32 cellular contexts compared by ENCODE assay signal in genomic region chr5:148172377-148172776, GRCh38. TPM values are rescaled to one million over a fixed set of nuclear protein-coding genes. Genes with fewer than 3 reads are reported as not detected.
"Had no signal": no experiment of that assay in that cellular context is flagged by ENCODE, and none has a peak within 500 bp of the region (broad histone marks: within the 10 kb centered on the region; RNA-seq: fewer than 3 reads in every experiment).

No MANE protein-coding gene starts in this region.

- H3K27me3 ChIP-seq: stomach, suprapubic skin, testis, thyroid gland, tibial artery, tibial nerve, transverse colon, upper lobe of left lung, upper lobe of right lung, uterus, vagina had no signal

- H3K27ac ChIP-seq: stomach, suprapubic skin, testis, thoracic aorta, thyroid gland, tibial artery, tibial nerve, transverse colon, upper lobe of left lung, upper lobe of right lung, uterus, vagina had no signal

- H3K4me1 ChIP-seq: stomach, suprapubic skin, testis, thyroid gland, tibial artery, tibial nerve, transverse colon, upper lobe of left lung, upper lobe of right lung, uterus, vagina had no signal

- H3K4me1 Mint-ChIP-seq: stimulated activated effector memory CD8-positive, alpha-beta T cell treated with anti-CD3 and anti-CD28 coated beads, Interleukin-12 subunit alpha, Interleukin-12 subunit beta, amount 100 ng/mL, for 72 hours; stimulated activated memory B cell treated with anti-CD40 and anti-IgM and Interleukin-4, amounts not matched to agents 10 μg/mL and 1 μg/mL and 100 μg/mL, for 72 hours; stimulated activated naive B cell treated with anti-CD40 and anti-IgM and Interleukin-4, amounts not matched to agents 10 μg/mL and 1 μg/mL and 100 μg/mL, for 72 hours; stimulated activated naive CD8-positive, alpha-beta T cell treated with anti-CD3 and anti-CD28 coated beads, Interleukin-15, amount 100 ng/mL, for 72 hours had no signal

- H3K4me3 Mint-ChIP-seq: stimulated activated effector memory CD8-positive, alpha-beta T cell treated with anti-CD3 and anti-CD28 coated beads, Interleukin-12 subunit alpha, Interleukin-12 subunit beta, amount 100 ng/mL, for 72 hours; stimulated activated memory B cell treated with anti-CD40 and anti-IgM and Interleukin-4, amounts not matched to agents 10 μg/mL and 1 μg/mL and 100 μg/mL, for 72 hours; stimulated activated naive B cell treated with anti-CD40 and anti-IgM and Interleukin-4, amounts not matched to agents 10 μg/mL and 1 μg/mL and 100 μg/mL, for 72 hours; stimulated activated naive CD8-positive, alpha-beta T cell treated with anti-CD3 and anti-CD28 coated beads, Interleukin-15, amount 100 ng/mL, for 72 hours; stimulated activated naive CD8-positive, alpha-beta T cell treated with anti-CD3 and anti-CD28 coated beads, Interleukin-15, Interleukin-2, amounts not matched to agents 100 ng/mL and 50 ng/mL, for 24 hours; type B pancreatic cell had no signal

- ATAC-seq: stimulated activated effector memory CD8-positive, alpha-beta T cell treated with anti-CD3 and anti-CD28 coated beads, Interleukin-12 subunit alpha, Interleukin-12 subunit beta, amount 100 ng/mL, for 72 hours; stimulated activated memory B cell treated with anti-CD40 and anti-IgM and Interleukin-4, amounts not matched to agents 10 μg/mL and 1 μg/mL and 100 μg/mL, for 72 hours; stimulated activated naive B cell treated with anti-CD40 and anti-IgM and Interleukin-4, amounts not matched to agents 10 μg/mL and 1 μg/mL and 100 μg/mL, for 72 hours; stimulated activated naive CD8-positive, alpha-beta T cell treated with anti-CD3 and anti-CD28 coated beads, Interleukin-15, amount 100 ng/mL, for 72 hours; stimulated activated naive CD8-positive, alpha-beta T cell treated with anti-CD3 and anti-CD28 coated beads, Interleukin-15, Interleukin-2, amounts not matched to agents 100 U/mL and 50 U/mL, for 24 hours; upper lobe of right lung had no signal

- H3K9me3 Mint-ChIP-seq: stimulated activated effector memory CD8-positive, alpha-beta T cell treated with anti-CD3 and anti-CD28 coated beads, Interleukin-12 subunit alpha, Interleukin-12 subunit beta, amount 100 ng/mL, for 72 hours; stimulated activated memory B cell treated with anti-CD40 and anti-IgM and Interleukin-4, amounts not matched to agents 10 μg/mL and 1 μg/mL and 100 μg/mL, for 72 hours; stimulated activated naive B cell treated with anti-CD40 and anti-IgM and Interleukin-4, amounts not matched to agents 10 μg/mL and 1 μg/mL and 100 μg/mL, for 72 hours; stimulated activated naive CD8-positive, alpha-beta T cell treated with anti-CD3 and anti-CD28 coated beads, Interleukin-15, amount 100 ng/mL, for 72 hours; stimulated activated naive CD8-positive, alpha-beta T cell treated with anti-CD3 and anti-CD28 coated beads, Interleukin-15, Interleukin-2, amounts not matched to agents 100 ng/mL and 50 ng/mL, for 24 hours; type B pancreatic cell had no signal

- H3K36me3 Mint-ChIP-seq: stimulated activated effector memory CD8-positive, alpha-beta T cell treated with anti-CD3 and anti-CD28 coated beads, Interleukin-12 subunit alpha, Interleukin-12 subunit beta, amount 100 ng/mL, for 72 hours; stimulated activated memory B cell treated with anti-CD40 and anti-IgM and Interleukin-4, amounts not matched to agents 10 μg/mL and 1 μg/mL and 100 μg/mL, for 72 hours; stimulated activated naive B cell treated with anti-CD40 and anti-IgM and Interleukin-4, amounts not matched to agents 10 μg/mL and 1 μg/mL and 100 μg/mL, for 72 hours; type B pancreatic cell had no signal

- H3K9me3 ChIP-seq: stomach, suprapubic skin, testis, thoracic aorta, thyroid gland, tibial artery, tibial nerve, transverse colon, upper lobe of left lung, upper lobe of right lung, uterus, vagina had no signal

- H3K27ac Mint-ChIP-seq: stimulated activated effector memory CD8-positive, alpha-beta T cell treated with anti-CD3 and anti-CD28 coated beads, Interleukin-12 subunit alpha, Interleukin-12 subunit beta, amount 100 ng/mL, for 72 hours; stimulated activated memory B cell treated with anti-CD40 and anti-IgM and Interleukin-4, amounts not matched to agents 10 μg/mL and 1 μg/mL and 100 μg/mL, for 72 hours; stimulated activated naive B cell treated with anti-CD40 and anti-IgM and Interleukin-4, amounts not matched to agents 10 μg/mL and 1 μg/mL and 100 μg/mL, for 72 hours; stimulated activated naive CD8-positive, alpha-beta T cell treated with anti-CD3 and anti-CD28 coated beads, Interleukin-15, amount 100 ng/mL, for 72 hours; stimulated activated naive CD8-positive, alpha-beta T cell treated with anti-CD3 and anti-CD28 coated beads, Interleukin-15, Interleukin-2, amounts not matched to agents 100 ng/mL and 50 ng/mL, for 24 hours; type B pancreatic cell had no signal

- H3K36me3 ChIP-seq: stomach, suprapubic skin, thoracic aorta, thyroid gland, tibial artery, tibial nerve, transverse colon, upper lobe of left lung, upper lobe of right lung, uterus, vagina had no signal

- H3K4me3 ChIP-seq: stomach, suprapubic skin, testis, thoracic aorta, thyroid gland, tibial artery, tibial nerve, transverse colon, upper lobe of left lung, upper lobe of right lung, uterus, vagina had no signal

- DNase-seq: stimulated activated CD4-positive, alpha-beta T cell treated with anti-CD3 and anti-CD28 coated beads, Interleukin-2, amount 100 ng/mL, for 48 hours; stimulated activated CD4-positive, alpha-beta T cell treated with anti-CD3 and anti-CD28 coated beads, Interleukin-4, amount 100 ng/mL, for 1 hour; stimulated activated CD4-positive, alpha-beta T cell treated with anti-CD3 and anti-CD28 coated beads, Interleukin-4, amount 100 ng/mL, for 24 hours; stimulated activated CD4-positive, alpha-beta T cell treated with anti-CD3 and anti-CD28 coated beads, Interleukin-4, amount 100 ng/mL, for 4 hours; stimulated activated CD8-positive, alpha-beta memory T cell treated with anti-CD3 and anti-CD28 coated beads, Interleukin-4, amount 100 ng/mL, for 48 hours; stimulated activated naive B cell treated with anti-CD40 and anti-IgM and Interleukin-4, amounts not matched to agents 10 μg/mL and 1 μg/mL and 100 μg/mL, for 72 hours; stimulated activated naive CD4-positive, alpha-beta T cell; stimulated activated naive CD4-positive, alpha-beta T cell treated with Interleukin-2 at 50 U/mL for 16 hours; stimulated activated naive CD8-positive, alpha-beta T cell treated with anti-CD3 and anti-CD28 coated beads, Interleukin-15, amount 100 ng/mL, for 72 hours; stimulated activated naive CD8-positive, alpha-beta T cell treated with anti-CD3 and anti-CD28 coated beads, Interleukin-15, Interleukin-2, amounts not matched to agents 100 U/mL and 50 U/mL, for 24 hours; stomach; substantia nigra; testis; thyroid gland; tibial artery; transverse colon; trophoblast cell; upper lobe of left lung; upper lobe of right lung; uterus had no signal

RNA-seq across cellular contexts. Expression of gene SPINK14, which starts 4.0 kb away (rescaled TPM):
- total RNA-seq: stomach, subcutaneous adipose tissue, suprapubic skin, temporal lobe, testis, thoracic aorta, thyroid gland, tibial nerve, transverse colon, upper lobe of left lung, upper lobe of right lung, ureter, urinary bladder, uterus, vagina had no signal

RNA-seq across cellular contexts. Expression of gene SPINK6, which starts 30.5 kb away (rescaled TPM):
- total RNA-seq: stomach, subcutaneous adipose tissue, temporal lobe, testis, thoracic aorta, thyroid gland, tibial nerve, transverse colon, upper lobe of left lung, upper lobe of right lung, ureter, urinary bladder, uterus, vagina had no signal
